In genomic region chr15:26864664-26865191, GRCh38 we compare ENCODE assay signal across 9 cellular contexts. TPM values are rescaled to one million over a fixed set of nuclear protein-coding genes. Genes with fewer than 3 reads are reported as not detected.
A peak's percentile ranks its signal among the peaks of the same experiment; 100 is the strongest.
DNase-seq lines count a peak whose midpoint lies in the region; ATAC-seq and TF ChIP-seq lines count a peak whose summit lies in the region.
"Had no signal": no experiment of that assay in that cellular context is flagged by ENCODE, and none has a peak within 500 bp of the region (broad histone marks: within the 10 kb centered on the region; RNA-seq: fewer than 3 reads in every experiment).

No MANE protein-coding gene starts in this region.

- H3K4me2 ChIP-seq in neural progenitor cell, result no peak overlapping the region

- peaks cover 28% of the 10 kb centered on the region for H3K27me3 Mint-ChIP-seq in neural progenitor cell (ENCODE audit: insufficient read depth, low read depth)

- H2AFZ ChIP-seq in neural progenitor cell (replicated peaks), result no peak overlapping the region

- in situ Hi-C loops in HAP-1 (cut with MboI; ENCODE audit: low sequenced_read_pairs), result loop anchor here (5.0 to 25.0 kb wide), 4 partner anchors 602 to 1357 kb away; no protein-coding TSS in a partner anchor

- H3K4me1 ChIP-seq in HAP-1, result no peaks in the 10 kb centered on the region
- H3K4me1 ChIP-seq in neural progenitor cell, result no peaks in the 10 kb centered on the region
- H3K4me1 ChIP-seq in uterus, result no peaks in the 10 kb centered on the region

- no peak overlapping the region for H3K4me3 Mint-ChIP-seq in neural progenitor cell

- peaks cover 10% of the 10 kb centered on the region for H3K9me3 Mint-ChIP-seq in neural progenitor cell

- intact Hi-C loops in uterus (cut with DNase I; ENCODE audit: low total_unique reads), result no loop called here

- H3K4me3 ChIP-seq in AG04449 (ENCODE audit: low read depth, low read length) (no peak overlapping the region), HAP-1 (no peak overlapping the region), epithelial cell of proximal tubule (ENCODE audit: low read depth, low read length) (no peak overlapping the region), neural progenitor cell (no peak overlapping the region), uterus (no peak overlapping the region)

- H3K9ac ChIP-seq in neural progenitor cell, result no peak overlapping the region

- H3K4me1 Mint-ChIP-seq in neural progenitor cell, result peaks cover 9% of the 10 kb centered on the region

- TF ChIP-seq POLR2A in uterus (IDR thresholded peaks at IDR 0.05), result no peak

- ATAC-seq in GM21528 (IDR thresholded peaks at IDR 0.05; ENCODE audit: low FRiP score, unreplicated experiment) (no peak), GM19035 (IDR thresholded peaks at IDR 0.05; ENCODE audit: unreplicated experiment) (no peak)

- H3K9me3 ChIP-seq in HAP-1 (no peaks in the 10 kb centered on the region), neural progenitor cell (ENCODE audit: low read depth) (no peaks in the 10 kb centered on the region), uterus (no peaks in the 10 kb centered on the region)

- no peaks in the 10 kb centered on the region for H4K20me1 ChIP-seq in neural progenitor cell (ENCODE audit: low read depth)

- TF ChIP-seq CTCF in AG04449 (IDR thresholded peaks at IDR 0.05; ENCODE audit: insufficient read depth, low read length, missing control alignments) (peak; percentile 59), epithelial cell of proximal tubule (conservative IDR thresholded peaks at IDR 0.05; ENCODE audit: low read depth, low read length) (peak; percentile 79), neural progenitor cell (IDR thresholded peaks at IDR 0.05) (peak; percentile 92), uterus (IDR thresholded peaks at IDR 0.05) (peak in 2 of 4 experiments; percentile 15 to 27)

- H3K27me3 ChIP-seq in HAP-1 (ENCODE audit: low read depth), result no peaks in the 10 kb centered on the region; the same call in 1 of the 2 replicates
- peaks cover 49% of the 10 kb centered on the region for H3K27me3 ChIP-seq in neural progenitor cell
- H3K27me3 ChIP-seq in uterus, result peaks cover 0 to 19% of the 10 kb centered on the region in 2 donors

- no peaks in the 10 kb centered on the region for H3F3A ChIP-seq in neural progenitor cell (ENCODE audit: low read depth)

- H3K36me3 ChIP-seq in HAP-1 (replicated peaks), result no peaks in the 10 kb centered on the region
- H3K36me3 ChIP-seq in neural progenitor cell, result no peaks in the 10 kb centered on the region
- H3K36me3 ChIP-seq in uterus, result no peaks in the 10 kb centered on the region

- peaks cover 1% of the 10 kb centered on the region for H3K36me3 Mint-ChIP-seq in neural progenitor cell

- CTCF ChIA-PET in AG04449 (lab: Yijun Ruan, JAX), result interaction anchor here (0.8 to 3.4 kb wide), 8 partner anchors 13 to 1356 kb away, joined by 3 to 50 read pairs (median 3); no protein-coding TSS in a partner anchor

- no peaks in the 10 kb centered on the region for H3K79me2 ChIP-seq in neural progenitor cell (ENCODE audit: low read depth)

- H3K27ac Mint-ChIP-seq in neural progenitor cell, result no peak overlapping the region
- H3K27ac Mint-ChIP-seq: activated naive CD4-positive, alpha-beta T cell treated with anti-CD3 and anti-CD28 coated beads, Interleukin-2, amount 50 U/mL, for 72 hours had no signal

- POLR2A ChIA-PET in AG04449 (lab: Yijun Ruan, JAX), result no interaction called here

- DNase-seq in AG04449 (ENCODE audit: low read depth, low spot score), result no peak
- peak; percentile 73 for DNase-seq in HAP-1 (ENCODE audit: low spot score in 2 of 2)
- DNase-seq in NCI-H82 (lab: John Stamatoyannopoulos, UW), result peak; percentile 81
- peak; percentile 10 for DNase-seq in epithelial cell of proximal tubule (ENCODE audit: low read depth)
- DNase-seq in neural progenitor cell (ENCODE audit: low spot score), result peak; percentile 76
- no peak for DNase-seq in uterus

- H3K27ac ChIP-seq in neural progenitor cell (no peak overlapping the region), uterus (no peak overlapping the region)

RNA-seq across cellular contexts. Expression of gene GABRA5, which starts 2.1 kb away (rescaled TPM):
- total RNA-seq in epithelial cell of proximal tubule (0.29 and 0.43 TPM in 2 replicates), neural progenitor cell (ENCODE audit: low replicate concordance) (3.0 and 4.4 TPM in 2 replicates), uterus (not detected)
- total RNA-seq: activated naive CD4-positive, alpha-beta T cell treated with anti-CD3 and anti-CD28 coated beads, Interleukin-2, amount 50 U/mL, for 72 hours had no signal

Comparison
In these comparisons a context has a peak if more than half of its experiments do, and no peak if none do; other contexts are left out.
1. DNase-seq: peak in HAP-1 (2 of 2), NCI-H82 (single experiment), epithelial cell of proximal tubule (single experiment) and neural progenitor cell (single experiment); none in AG04449 (single experiment) and uterus (0 of 2).